In the genomic region with DNA sequence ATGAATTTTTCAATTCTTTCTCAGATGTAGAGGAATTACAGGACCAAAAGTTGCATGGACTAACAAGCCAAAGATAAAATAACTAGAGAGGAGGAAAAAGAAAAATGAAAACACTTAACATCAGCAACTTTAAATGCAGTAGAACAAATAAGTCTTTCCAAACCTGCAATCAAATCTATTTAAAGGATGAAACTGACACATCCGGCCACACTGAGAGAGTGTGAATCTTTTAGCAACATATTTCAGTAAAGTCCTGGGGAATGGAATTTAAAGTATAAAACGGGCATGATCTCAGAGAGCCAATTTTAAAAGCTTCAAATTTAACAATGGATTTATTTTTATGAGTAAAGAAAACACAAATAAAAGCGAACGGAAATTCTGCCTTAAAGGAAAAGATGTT, we compare ENCODE assay signal across 22 cellular contexts.
"Had no signal": no experiment of that assay in that cellular context is flagged by ENCODE, and none has a peak within 500 bp of the region (broad histone marks: within the 10 kb centered on the region; RNA-seq: fewer than 3 reads in every experiment).

No MANE protein-coding gene starts in this region.

- DNase-seq: activated B cell treated with CpG ODN at 0.5 μM for 24 hours; activated CD4-positive, alpha-beta T cell treated with anti-CD3 and anti-CD28 coated beads for 36 hours; activated CD4-positive, alpha-beta T cell treated with anti-CD3 and anti-CD28 coated beads, Interleukin-2, amount 50 U/mL, for 4 hours; activated CD8-positive, alpha-beta memory T cell treated with anti-CD3 and anti-CD28 coated beads for 24 hours; activated CD8-positive, alpha-beta memory T cell treated with anti-CD3 and anti-CD28 coated beads, Interleukin-2, amount 50 U/mL, for 4 hours; activated gamma-delta T cell treated with Interleukin-2 at 50 U/mL for 16 hours; anterior cingulate cortex; effector CD4-positive, alpha-beta T cell; foreskin keratinocyte; left ventricle myocardium superior; midbrain; right lobe of liver; small intestine; stimulated activated CD4-positive, alpha-beta T cell treated with anti-CD3 and anti-CD28 coated beads, Interleukin-2, amount 100 ng/mL, for 24 hours; stimulated activated naive CD8-positive, alpha-beta T cell treated with anti-CD3 and anti-CD28 coated beads, Interleukin-15, amount 100 ng/mL, for 72 hours; T-helper 1 cell; T-helper 9 cell had no signal

- H3K9me3 Mint-ChIP-seq: activated B cell treated with CpG ODN at 0.5 μM for 24 hours; activated naive CD4-positive, alpha-beta T cell treated with anti-CD3 and anti-CD28 coated beads, Interleukin-2, amount 50 U/mL, for 24 hours; brain; nephron; stimulated activated effector memory CD8-positive, alpha-beta T cell treated with anti-CD3 and anti-CD28 coated beads, Interleukin-12 subunit alpha, Interleukin-12 subunit beta, amount 100 ng/mL, for 72 hours; stimulated activated naive CD8-positive, alpha-beta T cell treated with anti-CD3 and anti-CD28 coated beads, Interleukin-15, amount 100 ng/mL, for 72 hours had no signal

- H3K4me3 Mint-ChIP-seq: activated B cell treated with CpG ODN at 0.5 μM for 24 hours; activated CD4-positive, alpha-beta T cell treated with anti-CD3 and anti-CD28 coated beads for 36 hours; activated naive CD4-positive, alpha-beta T cell treated with anti-CD3 and anti-CD28 coated beads, Interleukin-2, amount 50 U/mL, for 24 hours; brain; nephron; stimulated activated effector memory CD8-positive, alpha-beta T cell treated with anti-CD3 and anti-CD28 coated beads, Interleukin-12 subunit alpha, Interleukin-12 subunit beta, amount 100 ng/mL, for 72 hours; stimulated activated naive CD8-positive, alpha-beta T cell treated with anti-CD3 and anti-CD28 coated beads, Interleukin-15, amount 100 ng/mL, for 72 hours had no signal

- ATAC-seq: activated CD4-positive, alpha-beta T cell treated with anti-CD3 and anti-CD28 coated beads for 36 hours; foreskin keratinocyte; left ventricle myocardium superior; right lobe of liver; stimulated activated effector memory CD8-positive, alpha-beta T cell treated with anti-CD3 and anti-CD28 coated beads, Interleukin-12 subunit alpha, Interleukin-12 subunit beta, amount 100 ng/mL, for 72 hours; stimulated activated naive CD8-positive, alpha-beta T cell treated with anti-CD3 and anti-CD28 coated beads, Interleukin-15, amount 100 ng/mL, for 72 hours had no signal

- H3K27me3 Mint-ChIP-seq: activated B cell treated with CpG ODN at 0.5 μM for 24 hours; activated CD4-positive, alpha-beta T cell treated with anti-CD3 and anti-CD28 coated beads for 36 hours; activated naive CD4-positive, alpha-beta T cell treated with anti-CD3 and anti-CD28 coated beads, Interleukin-2, amount 50 U/mL, for 24 hours; brain; stimulated activated naive CD8-positive, alpha-beta T cell treated with anti-CD3 and anti-CD28 coated beads, Interleukin-15, amount 100 ng/mL, for 72 hours had no signal

- H3K36me3 Mint-ChIP-seq: brain had no signal

- H3K4me1 ChIP-seq: foreskin keratinocyte had no signal

- H3K27me3 ChIP-seq: foreskin keratinocyte, right lobe of liver, tibial nerve had no signal

- H3K4me3 ChIP-seq: right lobe of liver, tibial nerve had no signal

- H3K4me1 Mint-ChIP-seq: brain, nephron had no signal

- H3K27ac Mint-ChIP-seq: activated B cell treated with CpG ODN at 0.5 μM for 24 hours; activated CD4-positive, alpha-beta T cell treated with anti-CD3 and anti-CD28 coated beads for 36 hours; activated naive CD4-positive, alpha-beta T cell treated with anti-CD3 and anti-CD28 coated beads, Interleukin-2, amount 50 U/mL, for 24 hours; brain; nephron; stimulated activated effector memory CD8-positive, alpha-beta T cell treated with anti-CD3 and anti-CD28 coated beads, Interleukin-12 subunit alpha, Interleukin-12 subunit beta, amount 100 ng/mL, for 72 hours had no signal

- H3K27ac ChIP-seq: foreskin keratinocyte, right lobe of liver, tibial nerve had no signal

- H3K9me3 ChIP-seq: right lobe of liver, tibial nerve had no signal
